19 cellular contexts compared by ENCODE assay signal in the genomic region with DNA sequence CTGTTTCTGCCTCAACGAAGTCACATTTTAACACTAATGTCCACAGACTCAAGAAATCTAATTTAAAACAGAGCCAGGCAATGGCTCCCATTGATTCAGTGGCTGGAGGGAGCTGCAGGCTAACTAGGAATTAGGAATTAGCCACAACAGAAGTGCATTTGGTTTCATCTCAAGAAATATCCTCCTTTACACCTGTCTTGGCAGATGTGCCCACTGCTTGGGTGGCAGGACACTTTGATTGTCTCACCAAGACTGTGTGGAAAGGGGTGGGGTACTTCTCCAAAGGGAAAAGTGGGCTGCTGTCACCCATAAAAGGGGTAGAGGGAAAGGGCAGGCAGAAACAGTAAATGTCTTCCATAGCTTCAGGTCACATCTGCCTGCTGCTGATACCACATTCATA. TPM values are rescaled to one million over a fixed set of nuclear protein-coding genes. Genes with fewer than 3 reads are reported as not detected.
"Had no signal": no experiment of that assay in that cellular context is flagged by ENCODE, and none has a peak within 500 bp of the region (broad histone marks: within the 10 kb centered on the region; RNA-seq: fewer than 3 reads in every experiment).

No MANE protein-coding gene starts in this region.

- DNase-seq: activated CD4-positive, alpha-beta T cell treated with anti-CD3 and anti-CD28 coated beads, Interleukin-2, amount 50 U/mL, for 48 hours; activated effector memory CD4-positive, alpha-beta T cell treated with Interleukin-2 at 50 U/mL for 16 hours; activated naive CD4-positive, alpha-beta T cell treated with anti-CD3 and anti-CD28 coated beads, Interleukin-2, amount 50 U/mL, for 16 hours; activated T-cell treated with anti-CD3 and anti-CD28 coated beads, Interleukin-2, amount 50 U/mL, for 1 hour; amniotic stem cell; dermis blood vessel endothelial cell; foreskin keratinocyte; mammary epithelial cell; stimulated activated CD8-positive, alpha-beta memory T cell treated with anti-CD3 and anti-CD28 coated beads, Interleukin-4, amount 100 ng/mL, for 48 hours; stimulated activated naive CD8-positive, alpha-beta T cell treated with anti-CD3 and anti-CD28 coated beads, Interleukin-15, Interleukin-2, amounts not matched to agents 100 U/mL and 50 U/mL, for 24 hours; substantia nigra; T-helper 2 cell; tibial artery had no signal

- H3K4me1 ChIP-seq: foreskin keratinocyte, parathyroid adenoma had no signal

- H3K27ac ChIP-seq: foreskin keratinocyte, parathyroid adenoma, tibial artery, VCaP had no signal

- ATAC-seq: foreskin keratinocyte; left lobe of liver; stimulated activated naive CD8-positive, alpha-beta T cell treated with anti-CD3 and anti-CD28 coated beads, Interleukin-15, Interleukin-2, amounts not matched to agents 100 U/mL and 50 U/mL, for 24 hours had no signal

- H3K27me3 ChIP-seq: foreskin keratinocyte, tibial artery had no signal

- H3K4me3 ChIP-seq: tibial artery had no signal

- H3K9me3 ChIP-seq: tibial artery had no signal

RNA-seq across cellular contexts. Expression of a gene that starts 25.7 kb away (rescaled TPM):
- total RNA-seq: dermis blood vessel endothelial cell, epithelial cell of proximal tubule, fibroblast of lung, foreskin keratinocyte, left lobe of liver, mammary epithelial cell had no signal
- polyA plus RNA-seq: fibroblast of lung, foreskin keratinocyte, keratinocyte, mammary epithelial cell had no signal
